In genomic region chr6:76230711-76231110, GRCh38 we compare ENCODE assay signal across 17 cellular contexts.
DNase-seq lines count a peak whose midpoint lies in the region; ATAC-seq, FAIRE-seq and TF ChIP-seq lines count a peak whose summit lies in the region.
"Had no signal": no experiment of that assay in that cellular context is flagged by ENCODE, and none has a peak within 500 bp of the region (broad histone marks: within the 10 kb centered on the region; RNA-seq: fewer than 3 reads in every experiment).

No MANE protein-coding gene starts in this region.

- no peak overlapping the region for H3K4me2 ChIP-seq in GM23338
- H3K4me2 ChIP-seq: KMS-11 had no signal

- H4K20me1 ChIP-seq in GM23338 (replicated peaks; ENCODE audit: insufficient read depth) = no peaks in the 10 kb centered on the region

- ATAC-seq in GM23338 = peak; percentile 96
- ATAC-seq: natural killer cell had no signal

- H3K9me2 ChIP-seq in GM23338 (ENCODE audit: insufficient read depth) = no peaks in the 10 kb centered on the region

- H3K27me3 ChIP-seq in GM23338 (ENCODE audit: insufficient read depth) = no peaks in the 10 kb centered on the region

- H3F3A ChIP-seq in GM23338 (replicated peaks; ENCODE audit: low read depth) = no peaks in the 10 kb centered on the region

- CTCF ChIA-PET in activated CD4-positive, alpha-beta memory T cell treated with anti-CD3 and anti-CD28 coated beads for 36 hours (lab: Charles Lee) = no interaction called here

- no peak overlapping the region for H3K4me3 Mint-ChIP-seq in GM23338
- no peak overlapping the region for H3K4me3 Mint-ChIP-seq in activated CD4-positive, alpha-beta memory T cell treated with anti-CD3 and anti-CD28 coated beads for 36 hours
- H3K4me3 Mint-ChIP-seq: activated naive CD8-positive, alpha-beta T cell treated with anti-CD3 and anti-CD28 coated beads, Interleukin-2, amount 10 ng/mL, durations not matched to agents 7 days and 5 days; natural killer cell had no signal

- no peak for TF ChIP-seq POLR2A in NB4 (IDR thresholded peaks at IDR 0.05; ENCODE audit: extremely low read depth, insufficient read length)
- TF ChIP-seq POLR2A in GM12891 (IDR thresholded peaks at IDR 0.05; ENCODE audit: low read depth, low read length) = no peak

- H3K4me3 ChIP-seq in GM23338 (no peak overlapping the region), NB4 (ENCODE audit: low read depth, low read length) (no peak overlapping the region)
- H3K4me3 ChIP-seq: thoracic aorta had no signal

- H3K27ac ChIP-seq in GM23338 (ENCODE audit: low read depth) = no peak overlapping the region
- H3K27ac ChIP-seq: KMS-11, thoracic aorta had no signal

- POLR2A ChIA-PET in activated CD4-positive, alpha-beta memory T cell treated with anti-CD3 and anti-CD28 coated beads for 36 hours (lab: Charles Lee) = no interaction called here

- H3K36me3 Mint-ChIP-seq in GM23338 (ENCODE audit: low read depth) = no peaks in the 10 kb centered on the region
- no peaks in the 10 kb centered on the region for H3K36me3 Mint-ChIP-seq in activated CD4-positive, alpha-beta memory T cell treated with anti-CD3 and anti-CD28 coated beads for 36 hours
- H3K36me3 Mint-ChIP-seq: activated naive CD8-positive, alpha-beta T cell treated with anti-CD3 and anti-CD28 coated beads, Interleukin-2, amount 10 ng/mL, durations not matched to agents 7 days and 5 days had no signal

- intact Hi-C loops in activated CD4-positive, alpha-beta memory T cell treated with anti-CD3 and anti-CD28 coated beads for 36 hours (cut with micrococcal nuclease) = no loop called here

- peaks cover 4% of the 10 kb centered on the region for H3K27me3 Mint-ChIP-seq in GM23338 (ENCODE audit: insufficient read depth, low read depth, poor library complexity)
- no peaks in the 10 kb centered on the region for H3K27me3 Mint-ChIP-seq in activated CD4-positive, alpha-beta memory T cell treated with anti-CD3 and anti-CD28 coated beads for 36 hours
- H3K27me3 Mint-ChIP-seq: activated naive CD8-positive, alpha-beta T cell treated with anti-CD3 and anti-CD28 coated beads, Interleukin-2, amount 10 ng/mL, durations not matched to agents 7 days and 5 days had no signal

- no peaks in the 10 kb centered on the region for H3K36me3 ChIP-seq in GM23338 (ENCODE audit: insufficient read depth)
- H3K36me3 ChIP-seq: thoracic aorta had no signal

- no peaks in the 10 kb centered on the region for H3K79me2 ChIP-seq in GM23338 (replicated peaks; ENCODE audit: insufficient read depth)

- no peak overlapping the region for H2AFZ ChIP-seq in GM23338

- TF ChIP-seq CTCF in GM23338 (conservative IDR thresholded peaks at IDR 0.05; ENCODE audit: low read depth in 2 of 2) (peak; percentile 21 to 32), NB4 (IDR thresholded peaks at IDR 0.05; ENCODE audit: low read depth, low read length) (no peak)

- no peaks in the 10 kb centered on the region; the same call in 2 of the 3 replicates for H3K9me3 Mint-ChIP-seq in GM23338
- H3K9me3 Mint-ChIP-seq in activated CD4-positive, alpha-beta memory T cell treated with anti-CD3 and anti-CD28 coated beads for 36 hours = peaks cover 2% of the 10 kb centered on the region
- H3K9me3 Mint-ChIP-seq: activated naive CD8-positive, alpha-beta T cell treated with anti-CD3 and anti-CD28 coated beads, Interleukin-2, amount 10 ng/mL, durations not matched to agents 7 days and 5 days had no signal

- H3K27ac Mint-ChIP-seq in GM23338 = no peak overlapping the region
- no peak overlapping the region for H3K27ac Mint-ChIP-seq in activated CD4-positive, alpha-beta memory T cell treated with anti-CD3 and anti-CD28 coated beads for 36 hours
- H3K27ac Mint-ChIP-seq: activated naive CD8-positive, alpha-beta T cell treated with anti-CD3 and anti-CD28 coated beads, Interleukin-2, amount 10 ng/mL, durations not matched to agents 7 days and 5 days; natural killer cell had no signal

- no peaks in the 10 kb centered on the region for H3K4me1 ChIP-seq in GM23338 (ENCODE audit: insufficient read depth)

- H3K4me1 Mint-ChIP-seq in GM23338 = no peaks in the 10 kb centered on the region; the same call in 2 of the 3 replicates
- no peaks in the 10 kb centered on the region for H3K4me1 Mint-ChIP-seq in activated CD4-positive, alpha-beta memory T cell treated with anti-CD3 and anti-CD28 coated beads for 36 hours (ENCODE audit: low read depth)
- H3K4me1 Mint-ChIP-seq: activated naive CD8-positive, alpha-beta T cell treated with anti-CD3 and anti-CD28 coated beads, Interleukin-2, amount 10 ng/mL, durations not matched to agents 7 days and 5 days; natural killer cell had no signal

- no peak for FAIRE-seq in GM12891 (lab: Jason Lieb, UNC)
- FAIRE-seq: colon, GM12892, keratinocyte had no signal

- DNase-seq in GM23338 (ENCODE audit: low spot score) (peak; percentile 62), NB4 (ENCODE audit: low read depth) (peak; percentile 23), SW480 (ENCODE audit: low spot score) (peak; percentile 11), myocyte (ENCODE audit: low read depth) (peak; percentile 15), GM12891 (ENCODE audit: insufficient read length, low spot score) (no peak), epidermal melanocyte (ENCODE audit: insufficient read length, low spot score) (no peak)
- DNase-seq in stimulated activated CD4-positive, alpha-beta T cell treated with anti-CD3 and anti-CD28 coated beads, Interleukin-4, amount 100 ng/mL, for 1 hour = no peak
- DNase-seq in activated CD4-positive, alpha-beta memory T cell treated with anti-CD3 and anti-CD28 coated beads for 36 hours = no peak
- DNase-seq: activated CD8-positive, alpha-beta memory T cell treated with anti-CD3 and anti-CD28 coated beads for 24 hours; activated naive CD8-positive, alpha-beta T cell treated with anti-CD3 and anti-CD28 coated beads, Interleukin-2, amount 10 ng/mL, durations not matched to agents 7 days and 5 days; natural killer cell; NCI-H774 had no signal

TF ChIP-seq in GM23338, 12 proteins besides CTCF, POLR2A, EP300 and RAD21 (continues in another document):
- TF ChIP-seq ETS1 (IDR thresholded peaks at IDR 0.05) (no peak), POLR2AphosphoS5 (IDR thresholded peaks at IDR 0.05; ENCODE audit: low read depth) (no peak), JUNB (IDR thresholded peaks at IDR 0.05; ENCODE audit: unreplicated experiment) (no peak)

TF ChIP-seq in GM12891, 5 proteins besides CTCF, POLR2A, EP300 and RAD21:
- TF ChIP-seq TAF1 (IDR thresholded peaks at IDR 0.05; ENCODE audit: low read depth, low read length) = no peak
- no peak for TF ChIP-seq SPI1 (IDR thresholded peaks at IDR 0.05; ENCODE audit: low read depth, low read length)
- TF ChIP-seq POU2F2 (IDR thresholded peaks at IDR 0.05; ENCODE audit: low read depth, low read length) = no peak
- no peak for TF ChIP-seq PAX5 (IDR thresholded peaks at IDR 0.05; ENCODE audit: insufficient read depth, low read length, severe bottlenecking)
- TF ChIP-seq POLR2AphosphoS5 (IDR thresholded peaks at IDR 0.05; ENCODE audit: low read depth, low read length) = no peak
TF ChIP-seq in GM12891: peak in this region for 0.

Comparison
In these comparisons a context has a peak if more than half of its experiments do, and no peak if none do; other contexts are left out.
1. DNase-seq: peak in GM23338 (single experiment), NB4 (single experiment), SW480 (single experiment) and myocyte (single experiment); none in stimulated activated CD4-positive, alpha-beta T cell treated with anti-CD3 and anti-CD28 coated beads, Interleukin-4, amount 100 ng/mL, for 1 hour (single experiment), GM12891 (single experiment), epidermal melanocyte (single experiment) and activated CD4-positive, alpha-beta memory T cell treated with anti-CD3 and anti-CD28 coated beads for 36 hours (single experiment).